ENCODE assay signal across 27 cellular contexts in genomic region chr10:63142136-63142535, GRCh38.
"Had no signal": no experiment of that assay in that cellular context is flagged by ENCODE, and none has a peak within 500 bp of the region (broad histone marks: within the 10 kb centered on the region; RNA-seq: fewer than 3 reads in every experiment).

No MANE protein-coding gene starts in this region.

- H3K27ac ChIP-seq: colonic mucosa, epithelial cell of prostate, gastrocnemius medialis, parathyroid adenoma, right lobe of liver, suprapubic skin, vagina had no signal

- H3K9me3 Mint-ChIP-seq: dendritic cell treated with granulocyte-macrophage colony-stimulating factor and Interleukin-4, amounts not matched to agents 40 ng/mL and 50 ng/mL, for 4 days; endodermal cell; mesothelial cell of epicardium; naive B cell; stimulated activated naive CD8-positive, alpha-beta T cell treated with anti-CD3 and anti-CD28 coated beads, Interleukin-15, amount 100 ng/mL, for 72 hours had no signal

- H3K9ac ChIP-seq: parathyroid adenoma had no signal

- H3K9me3 ChIP-seq: colonic mucosa, gastrocnemius medialis, mucosa of descending colon, right lobe of liver, suprapubic skin, vagina had no signal

- H3K4me1 ChIP-seq: colonic mucosa had no signal

- H3K27me3 Mint-ChIP-seq: dendritic cell treated with granulocyte-macrophage colony-stimulating factor and Interleukin-4, amounts not matched to agents 40 ng/mL and 50 ng/mL, for 4 days; naive B cell; progenitor cell of endocrine pancreas; stimulated activated naive CD8-positive, alpha-beta T cell treated with anti-CD3 and anti-CD28 coated beads, Interleukin-15, amount 100 ng/mL, for 72 hours had no signal

- H3K27ac Mint-ChIP-seq: dendritic cell treated with granulocyte-macrophage colony-stimulating factor and Interleukin-4, amounts not matched to agents 40 ng/mL and 50 ng/mL, for 4 days; endodermal cell; mesothelial cell of epicardium; progenitor cell of endocrine pancreas; stimulated activated naive CD8-positive, alpha-beta T cell treated with anti-CD3 and anti-CD28 coated beads, Interleukin-15, amount 100 ng/mL, for 72 hours had no signal

- H3K27me3 ChIP-seq: colonic mucosa, gastrocnemius medialis, right lobe of liver, suprapubic skin, vagina had no signal

- H3K4me3 ChIP-seq: colonic mucosa, gastrocnemius medialis, lung, mucosa of descending colon, right lobe of liver, suprapubic skin, vagina had no signal

- DNase-seq: colonic mucosa; effector CD8-positive, alpha-beta T cell; endodermal cell; foreskin fibroblast; gastrocnemius medialis; head of caudate nucleus; left ventricle myocardium superior; mesenchymal stem cell; mucosa of descending colon; naive B cell; right lobe of liver; small intestine; stimulated activated CD4-positive, alpha-beta T cell treated with anti-CD3 and anti-CD28 coated beads, Interleukin-15, amount 100 ng/mL, for 24 hours; stimulated activated CD4-positive, alpha-beta T cell treated with anti-CD3 and anti-CD28 coated beads, Interleukin-2, amount 100 ng/mL, for 48 hours; stimulated activated CD8-positive, alpha-beta memory T cell treated with anti-CD3 and anti-CD28 coated beads, Interleukin-4, amount 100 ng/mL, for 48 hours; stimulated activated naive CD4-positive, alpha-beta T cell; stimulated activated naive CD8-positive, alpha-beta T cell treated with anti-CD3 and anti-CD28 coated beads, Interleukin-15, amount 100 ng/mL, for 72 hours; trophoblast cell had no signal

- H2AFZ ChIP-seq: parathyroid adenoma had no signal

- ATAC-seq: esophagus mucosa; gastrocnemius medialis; left ventricle myocardium superior; mucosa of descending colon; right lobe of liver; stimulated activated naive CD8-positive, alpha-beta T cell treated with anti-CD3 and anti-CD28 coated beads, Interleukin-15, amount 100 ng/mL, for 72 hours had no signal

- H3K4me3 Mint-ChIP-seq: dendritic cell treated with granulocyte-macrophage colony-stimulating factor and Interleukin-4, amounts not matched to agents 40 ng/mL and 50 ng/mL, for 4 days; endodermal cell; mesothelial cell of epicardium; naive B cell; stimulated activated naive CD8-positive, alpha-beta T cell treated with anti-CD3 and anti-CD28 coated beads, Interleukin-15, amount 100 ng/mL, for 72 hours had no signal

- H3K36me3 ChIP-seq: colonic mucosa, right lobe of liver had no signal
